Comparison of ENCODE assay signal across 9 cellular contexts in the genomic region with DNA sequence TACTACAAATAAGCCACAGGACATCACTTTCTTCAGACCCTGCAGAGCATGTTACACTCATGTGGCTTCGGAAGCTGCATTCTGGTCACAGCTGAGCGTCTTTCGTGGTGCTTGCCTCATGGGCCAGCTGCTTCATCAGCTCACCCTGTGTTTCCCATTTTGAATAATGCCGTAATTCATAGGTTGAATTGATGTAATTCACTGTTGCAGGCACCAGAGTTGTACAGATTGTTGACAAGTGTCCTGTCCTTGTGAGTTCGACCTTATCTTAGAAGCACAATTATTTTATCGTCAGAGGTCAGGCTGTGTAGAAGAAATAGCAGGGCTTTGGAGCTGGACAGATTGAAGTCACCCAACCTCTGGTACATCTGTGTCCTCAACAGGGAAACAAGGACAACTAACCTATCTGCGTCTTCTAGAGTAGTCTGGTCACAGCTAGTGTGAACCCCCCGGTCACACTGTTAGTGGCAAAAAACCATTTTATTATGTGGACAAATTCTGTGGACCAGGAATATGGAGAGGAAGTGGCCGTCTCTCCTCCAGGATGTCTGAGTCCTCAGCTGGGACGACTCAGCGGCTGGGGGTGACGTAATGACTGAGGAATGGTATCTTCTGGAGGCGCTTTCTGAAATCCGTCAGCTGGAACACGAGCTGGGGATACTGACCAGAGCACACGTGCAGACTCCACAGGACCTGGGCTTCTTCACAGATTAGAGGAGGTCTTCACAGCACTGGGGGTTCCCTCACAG. TPM values are rescaled to one million over a fixed set of nuclear protein-coding genes. Genes with fewer than 3 reads are reported as not detected.
DNase-seq lines count a peak whose midpoint lies in the region; ATAC-seq and TF ChIP-seq lines count a peak whose summit lies in the region.
"Had no signal": no experiment of that assay in that cellular context is flagged by ENCODE, and none has a peak within 500 bp of the region (broad histone marks: within the 10 kb centered on the region; RNA-seq: fewer than 3 reads in every experiment).

No MANE protein-coding gene starts in this region.

- no peak overlapping the region for H3K27ac ChIP-seq in CD8-positive, alpha-beta T cell (ENCODE audit: low read depth, low read length)
- H3K27ac ChIP-seq in RWPE1 (peak overlapping the region; percentile 35), osteoblast (ENCODE audit: low read depth, low read length) (peak overlapping the region; percentile 66)
- H3K27ac ChIP-seq: VCaP had no signal

- no peaks in the 10 kb centered on the region for H3K27me3 ChIP-seq in CD8-positive, alpha-beta T cell (ENCODE audit: insufficient read depth, low read length)
- no peaks in the 10 kb centered on the region for H3K27me3 ChIP-seq in osteoblast (ENCODE audit: insufficient read depth, low read length)

- peak overlapping the region; percentile 14 for H3K4me2 ChIP-seq in osteoblast (ENCODE audit: insufficient read depth, low read length)

- no peaks in the 10 kb centered on the region for H3K36me3 ChIP-seq in CD8-positive, alpha-beta T cell (ENCODE audit: insufficient read depth, low read length)
- H3K36me3 ChIP-seq in osteoblast (ENCODE audit: insufficient read depth, low read length), result no peaks in the 10 kb centered on the region

- intact Hi-C loops in CD8-positive, alpha-beta T cell (cut with DNase I, micrococcal nuclease), result loop anchor here in 1 of 2 experiments (5.0 to 10.0 kb wide), 2 partner anchors 40 to 947 kb away; no protein-coding TSS in a partner anchor
- intact Hi-C loops in activated CD8-positive, alpha-beta T cell treated with anti-CD3 and anti-CD28 coated beads for 36 hours (cut with micrococcal nuclease), result no loop called here

- ATAC-seq in CD8-positive, alpha-beta T cell, result no peak
- no peak for ATAC-seq in activated CD8-positive, alpha-beta memory T cell treated with anti-CD3 and anti-CD28 coated beads, Interleukin-2, amount 10 ng/mL, durations not matched to agents 7 days and 5 days
- no peak for ATAC-seq in GM21723 (IDR thresholded peaks at IDR 0.05; ENCODE audit: unreplicated experiment)
- no peak for ATAC-seq in stimulated activated naive CD8-positive, alpha-beta T cell treated with anti-CD3 and anti-CD28 coated beads, Interleukin-15, Interleukin-2, amounts not matched to agents 100 U/mL and 50 U/mL, for 24 hours
- ATAC-seq in activated CD8-positive, alpha-beta T cell treated with anti-CD3 and anti-CD28 coated beads for 36 hours, result no peak

- peaks cover 3% of the 10 kb centered on the region for H4K20me1 ChIP-seq in osteoblast (ENCODE audit: insufficient read depth, low read length)

- H3K27ac Mint-ChIP-seq in CD8-positive, alpha-beta T cell, result peak overlapping the region; percentile 64
- no peak overlapping the region for H3K27ac Mint-ChIP-seq in activated CD8-positive, alpha-beta memory T cell treated with anti-CD3 and anti-CD28 coated beads, Interleukin-2, amount 10 ng/mL, durations not matched to agents 7 days and 5 days
- H3K27ac Mint-ChIP-seq in activated CD8-positive, alpha-beta T cell treated with anti-CD3 and anti-CD28 coated beads for 36 hours, result no peak overlapping the region

- peaks cover 26% of the 10 kb centered on the region for H3K79me2 ChIP-seq in osteoblast (ENCODE audit: insufficient read depth, low read length)

- no peaks in the 10 kb centered on the region for H3K9me3 Mint-ChIP-seq in CD8-positive, alpha-beta T cell
- no peaks in the 10 kb centered on the region for H3K9me3 Mint-ChIP-seq in activated CD8-positive, alpha-beta memory T cell treated with anti-CD3 and anti-CD28 coated beads, Interleukin-2, amount 10 ng/mL, durations not matched to agents 7 days and 5 days (ENCODE audit: low read depth)
- no peaks in the 10 kb centered on the region for H3K9me3 Mint-ChIP-seq in activated CD8-positive, alpha-beta T cell treated with anti-CD3 and anti-CD28 coated beads for 36 hours

- peaks cover 14% of the 10 kb centered on the region for H3K4me1 Mint-ChIP-seq in CD8-positive, alpha-beta T cell (ENCODE audit: low read depth)
- H3K4me1 Mint-ChIP-seq in activated CD8-positive, alpha-beta memory T cell treated with anti-CD3 and anti-CD28 coated beads, Interleukin-2, amount 10 ng/mL, durations not matched to agents 7 days and 5 days, result peaks cover 34% of the 10 kb centered on the region
- peaks cover 15% of the 10 kb centered on the region for H3K4me1 Mint-ChIP-seq in activated CD8-positive, alpha-beta T cell treated with anti-CD3 and anti-CD28 coated beads for 36 hours (ENCODE audit: low read depth)

- no peak overlapping the region for H2AFZ ChIP-seq in osteoblast (ENCODE audit: low read length)

- TF ChIP-seq CTCF in CD8-positive, alpha-beta T cell (IDR thresholded peaks at IDR 0.05), result no peak
- TF ChIP-seq CTCF in RWPE1 (conservative IDR thresholded peaks at IDR 0.05; ENCODE audit: low read depth) (no peak), fibroblast of pulmonary artery (IDR thresholded peaks at IDR 0.05; ENCODE audit: low read length, missing control alignments) (no peak), osteoblast (IDR thresholded peaks at IDR 0.05; ENCODE audit: extremely low read depth, low read depth, low read length) (no peak)
- no peak for TF ChIP-seq CTCF in activated CD8-positive, alpha-beta T cell treated with anti-CD3 and anti-CD28 coated beads for 36 hours (IDR thresholded peaks at IDR 0.05)

- H3K4me3 ChIP-seq in CD8-positive, alpha-beta T cell (ENCODE audit: low read depth, low read length), result no peak overlapping the region
- no peak overlapping the region for H3K4me3 ChIP-seq in fibroblast of pulmonary artery (replicated peaks; ENCODE audit: low read depth, low read length)
- no peak overlapping the region for H3K4me3 ChIP-seq in osteoblast (ENCODE audit: insufficient read depth, low read length)

- no peaks in the 10 kb centered on the region for H3K9me3 ChIP-seq in CD8-positive, alpha-beta T cell (ENCODE audit: low read length)
- no peaks in the 10 kb centered on the region for H3K9me3 ChIP-seq in osteoblast (ENCODE audit: low read depth, low read length)

- H3K4me1 ChIP-seq in CD8-positive, alpha-beta T cell (ENCODE audit: insufficient read depth, low read length), result peaks cover 6% of the 10 kb centered on the region
- H3K4me1 ChIP-seq in osteoblast (ENCODE audit: insufficient read depth, low read length), result peaks cover 34% of the 10 kb centered on the region

- DNase-seq in CD8-positive, alpha-beta T cell, result no peak
- DNase-seq in RWPE1 (ENCODE audit: low spot score), result peak; percentile 54
- peak; percentile 93 for DNase-seq in fibroblast of pulmonary artery (ENCODE audit: low read depth)
- peak; percentile 90 for DNase-seq in osteoblast (ENCODE audit: insufficient read length, low spot score, missing footprints)
- no peak for DNase-seq in activated CD8-positive, alpha-beta memory T cell treated with anti-CD3 and anti-CD28 coated beads, Interleukin-2, amount 10 ng/mL, durations not matched to agents 7 days and 5 days
- no peak for DNase-seq in stimulated activated naive CD8-positive, alpha-beta T cell treated with anti-CD3 and anti-CD28 coated beads, Interleukin-15, Interleukin-2, amounts not matched to agents 100 U/mL and 50 U/mL, for 24 hours
- no peak for DNase-seq in activated CD8-positive, alpha-beta T cell treated with anti-CD3 and anti-CD28 coated beads for 36 hours

- no peak overlapping the region for H3K4me3 Mint-ChIP-seq in CD8-positive, alpha-beta T cell
- no peak overlapping the region for H3K4me3 Mint-ChIP-seq in activated CD8-positive, alpha-beta memory T cell treated with anti-CD3 and anti-CD28 coated beads, Interleukin-2, amount 10 ng/mL, durations not matched to agents 7 days and 5 days
- no peak overlapping the region for H3K4me3 Mint-ChIP-seq in activated CD8-positive, alpha-beta T cell treated with anti-CD3 and anti-CD28 coated beads for 36 hours

- peaks cover 12% of the 10 kb centered on the region for H3K36me3 Mint-ChIP-seq in CD8-positive, alpha-beta T cell
- peaks cover 1% of the 10 kb centered on the region for H3K36me3 Mint-ChIP-seq in activated CD8-positive, alpha-beta memory T cell treated with anti-CD3 and anti-CD28 coated beads, Interleukin-2, amount 10 ng/mL, durations not matched to agents 7 days and 5 days
- H3K36me3 Mint-ChIP-seq in activated CD8-positive, alpha-beta T cell treated with anti-CD3 and anti-CD28 coated beads for 36 hours (ENCODE audit: low read depth), result no peaks in the 10 kb centered on the region

- CTCF ChIA-PET in CD8-positive, alpha-beta T cell (lab: Charles Lee), result no interaction called here
- CTCF ChIA-PET in RWPE1 (lab: Yijun Ruan, JAX), result interaction anchor here (0.6 kb wide), 1 partner anchor 306 kb away, joined by 5 read pairs; no protein-coding TSS in a partner anchor
- CTCF ChIA-PET in activated CD8-positive, alpha-beta memory T cell treated with anti-CD3 and anti-CD28 coated beads, Interleukin-2, amount 10 ng/mL, durations not matched to agents 7 days and 5 days (lab: Charles Lee), result no interaction called here
- CTCF ChIA-PET in activated CD8-positive, alpha-beta T cell treated with anti-CD3 and anti-CD28 coated beads for 36 hours (lab: Charles Lee), result interaction anchor here (0.7 to 1.0 kb wide), 2 partner anchors 18 to 398 kb away, joined by 3 to 4 read pairs; partner anchors contain the start of gene PKNOX1

- no peaks in the 10 kb centered on the region for H3K27me3 Mint-ChIP-seq in CD8-positive, alpha-beta T cell (ENCODE audit: low read depth)
- H3K27me3 Mint-ChIP-seq in activated CD8-positive, alpha-beta memory T cell treated with anti-CD3 and anti-CD28 coated beads, Interleukin-2, amount 10 ng/mL, durations not matched to agents 7 days and 5 days, result no peaks in the 10 kb centered on the region
- H3K27me3 Mint-ChIP-seq in activated CD8-positive, alpha-beta T cell treated with anti-CD3 and anti-CD28 coated beads for 36 hours, result no peaks in the 10 kb centered on the region

- POLR2A ChIA-PET in CD8-positive, alpha-beta T cell (lab: Charles Lee), result no interaction called here
- POLR2A ChIA-PET in RWPE1 (lab: Yijun Ruan, JAX; ENCODE audit: low non-redundant PET), result no interaction called here
- POLR2A ChIA-PET in activated CD8-positive, alpha-beta T cell treated with anti-CD3 and anti-CD28 coated beads for 36 hours (lab: Charles Lee), result interaction anchor here (0.9 to 1.6 kb wide), 3 partner anchors 16 to 99 kb away, joined by 3 to 4 read pairs (median 4); partner anchors contain the start of gene NDUFV3

RNA-seq across cellular contexts. Expression of gene PKNOX1, which starts 17.8 kb away (rescaled TPM):
- total RNA-seq in CD8-positive, alpha-beta T cell, result 10 to 100 TPM; 10.3 to 11.1 TPM
- total RNA-seq in osteoblast, result 11.9 and 15.9 TPM in 2 replicates
- total RNA-seq in activated CD8-positive, alpha-beta memory T cell treated with anti-CD3 and anti-CD28 coated beads, Interleukin-2, amount 10 ng/mL, durations not matched to agents 7 days and 5 days, result 10 to 100 TPM; 22.0 to 31.3 TPM
- 10 to 100 TPM; 12.6 to 14.1 TPM for total RNA-seq in activated CD8-positive, alpha-beta T cell treated with anti-CD3 and anti-CD28 coated beads for 36 hours

Comparison
In these comparisons a context has a peak if more than half of its experiments do, and no peak if none do; other contexts are left out.
1. DNase-seq: peak in RWPE1 (single experiment), fibroblast of pulmonary artery (single experiment) and osteoblast (single experiment); none in CD8-positive, alpha-beta T cell (0 of 7), activated CD8-positive, alpha-beta memory T cell treated with anti-CD3 and anti-CD28 coated beads, Interleukin-2, amount 10 ng/mL, durations not matched to agents 7 days and 5 days (single experiment), stimulated activated naive CD8-positive, alpha-beta T cell treated with anti-CD3 and anti-CD28 coated beads, Interleukin-15, Interleukin-2, amounts not matched to agents 100 U/mL and 50 U/mL, for 24 hours (single experiment) and activated CD8-positive, alpha-beta T cell treated with anti-CD3 and anti-CD28 coated beads for 36 hours (single experiment).
2. CTCF ChIA-PET loops: an anchor here in RWPE1 (0.6 kb wide) and activated CD8-positive, alpha-beta T cell treated with anti-CD3 and anti-CD28 coated beads for 36 hours (0.7 to 1.0 kb wide); none called in CD8-positive, alpha-beta T cell and activated CD8-positive, alpha-beta memory T cell treated with anti-CD3 and anti-CD28 coated beads, Interleukin-2, amount 10 ng/mL, durations not matched to agents 7 days and 5 days.